ENCODE assay signal across 10 cellular contexts in the genomic region with DNA sequence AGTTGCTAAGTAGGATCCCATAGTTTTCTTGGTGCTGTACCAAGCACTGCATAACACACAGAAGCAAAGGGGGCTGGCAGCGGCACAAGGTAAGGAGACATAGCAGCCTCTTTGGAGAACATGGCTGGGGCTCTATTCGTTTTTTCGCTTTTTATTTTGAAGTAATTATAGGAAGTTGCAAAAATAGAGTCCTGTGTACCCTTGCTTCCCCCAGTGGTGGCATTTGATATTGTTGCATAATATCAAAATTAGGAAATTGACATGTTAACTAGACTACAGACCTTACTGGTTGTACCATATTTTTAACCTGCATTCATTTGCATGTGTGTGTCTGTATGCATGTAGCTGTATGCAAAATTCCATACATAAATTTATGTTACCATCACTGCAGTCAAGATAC. TPM values are rescaled to one million over a fixed set of nuclear protein-coding genes. Genes with fewer than 3 reads are reported as not detected.
A peak's percentile ranks its signal among the peaks of the same experiment; 100 is the strongest.
DNase-seq lines count a peak whose midpoint lies in the region; ATAC-seq lines count a peak whose summit lies in the region.
"Had no signal": no experiment of that assay in that cellular context is flagged by ENCODE, and none has a peak within 500 bp of the region (broad histone marks: within the 10 kb centered on the region; RNA-seq: fewer than 3 reads in every experiment).

No MANE protein-coding gene starts in this region.

- peaks cover 2% of the 10 kb centered on the region for H3K4me1 Mint-ChIP-seq in T-helper 17 cell
- peaks cover 2% of the 10 kb centered on the region for H3K4me1 Mint-ChIP-seq in memory B cell

- H3K9me3 ChIP-seq in T-helper 17 cell (ENCODE audit: control insufficient read depth, low read length, poor library complexity, severe bottlenecking): no peaks in the 10 kb centered on the region

- H3K36me3 Mint-ChIP-seq in T-helper 17 cell (ENCODE audit: low read depth) (no peaks in the 10 kb centered on the region), memory B cell (no peaks in the 10 kb centered on the region)

- ATAC-seq in HG02798 (IDR thresholded peaks at IDR 0.05; ENCODE audit: poor library complexity, unreplicated experiment): peak; percentile 42
- peak; percentile 61 for ATAC-seq in T-helper 17 cell
- peak; percentile 75 for ATAC-seq in memory B cell (ENCODE audit: low read depth)
- ATAC-seq in left ventricle myocardium superior: no peak

- no peaks in the 10 kb centered on the region for H3K9me3 Mint-ChIP-seq in memory B cell
- H3K9me3 Mint-ChIP-seq: activated T-helper 2 cell treated with anti-CD3 and anti-CD28 coated beads, Interferon-gamma antibody, Interleukin-2, Interleukin-4, amounts not matched to agents 10 μg/mL and 5 μg/mL and 100 μg/mL, durations not matched to agents 14 hours and 24 hours and 36 hours had no signal

- H3K27me3 Mint-ChIP-seq in T-helper 17 cell (no peaks in the 10 kb centered on the region), memory B cell (no peaks in the 10 kb centered on the region)

- DNase-seq in ELR (ENCODE audit: low read depth) (peak; percentile 29), T-helper 17 cell (no peak), memory B cell (ENCODE audit: low spot score in 2 of 2) (no peak), A172 (ENCODE audit: low spot score) (no peak), medulla oblongata (ENCODE audit: extremely low spot score) (no peak), left ventricle myocardium superior (no peak)
- no peak for DNase-seq in activated CD4-positive, alpha-beta T cell treated with anti-CD3 and anti-CD28 coated beads for 1 hour
- DNase-seq: head of caudate nucleus had no signal

- intact Hi-C loops in left ventricle myocardium superior (cut with micrococcal nuclease): no loop called here

- H3K27ac Mint-ChIP-seq in T-helper 17 cell: no peak overlapping the region
- H3K27ac Mint-ChIP-seq in memory B cell: no peak overlapping the region
- H3K27ac Mint-ChIP-seq: activated T-helper 2 cell treated with anti-CD3 and anti-CD28 coated beads, Interferon-gamma antibody, Interleukin-2, Interleukin-4, amounts not matched to agents 10 μg/mL and 5 μg/mL and 100 μg/mL, durations not matched to agents 14 hours and 24 hours and 36 hours had no signal

- H3K4me3 Mint-ChIP-seq in T-helper 17 cell (no peak overlapping the region), memory B cell (no peak overlapping the region)

RNA-seq across cellular contexts. Expression of a gene that starts 6.6 kb away (rescaled TPM):
- total RNA-seq in T-helper 17 cell: 100 to 1,000 TPM; 134 to 152 TPM
- total RNA-seq in A172 (2014; rRNA removed; shearing (Covaris generic)): 194 and 197 TPM in 2 replicates
- 85.2 TPM for total RNA-seq in left ventricle myocardium superior
